ENCODE assay signal across 8 cellular contexts in genomic region chr14:75660630-75661498, GRCh38. TPM values are rescaled to one million over a fixed set of nuclear protein-coding genes. Genes with fewer than 3 reads are reported as not detected.
DNase-seq lines count a peak whose midpoint lies in the region; FAIRE-seq and TF ChIP-seq lines count a peak whose summit lies in the region.

Gene ERG28, minus strand, starts transcription at chr14:75660876. Its CDS starts 3,374 bp downstream, at chr14:75657502.
A gene with protein sequence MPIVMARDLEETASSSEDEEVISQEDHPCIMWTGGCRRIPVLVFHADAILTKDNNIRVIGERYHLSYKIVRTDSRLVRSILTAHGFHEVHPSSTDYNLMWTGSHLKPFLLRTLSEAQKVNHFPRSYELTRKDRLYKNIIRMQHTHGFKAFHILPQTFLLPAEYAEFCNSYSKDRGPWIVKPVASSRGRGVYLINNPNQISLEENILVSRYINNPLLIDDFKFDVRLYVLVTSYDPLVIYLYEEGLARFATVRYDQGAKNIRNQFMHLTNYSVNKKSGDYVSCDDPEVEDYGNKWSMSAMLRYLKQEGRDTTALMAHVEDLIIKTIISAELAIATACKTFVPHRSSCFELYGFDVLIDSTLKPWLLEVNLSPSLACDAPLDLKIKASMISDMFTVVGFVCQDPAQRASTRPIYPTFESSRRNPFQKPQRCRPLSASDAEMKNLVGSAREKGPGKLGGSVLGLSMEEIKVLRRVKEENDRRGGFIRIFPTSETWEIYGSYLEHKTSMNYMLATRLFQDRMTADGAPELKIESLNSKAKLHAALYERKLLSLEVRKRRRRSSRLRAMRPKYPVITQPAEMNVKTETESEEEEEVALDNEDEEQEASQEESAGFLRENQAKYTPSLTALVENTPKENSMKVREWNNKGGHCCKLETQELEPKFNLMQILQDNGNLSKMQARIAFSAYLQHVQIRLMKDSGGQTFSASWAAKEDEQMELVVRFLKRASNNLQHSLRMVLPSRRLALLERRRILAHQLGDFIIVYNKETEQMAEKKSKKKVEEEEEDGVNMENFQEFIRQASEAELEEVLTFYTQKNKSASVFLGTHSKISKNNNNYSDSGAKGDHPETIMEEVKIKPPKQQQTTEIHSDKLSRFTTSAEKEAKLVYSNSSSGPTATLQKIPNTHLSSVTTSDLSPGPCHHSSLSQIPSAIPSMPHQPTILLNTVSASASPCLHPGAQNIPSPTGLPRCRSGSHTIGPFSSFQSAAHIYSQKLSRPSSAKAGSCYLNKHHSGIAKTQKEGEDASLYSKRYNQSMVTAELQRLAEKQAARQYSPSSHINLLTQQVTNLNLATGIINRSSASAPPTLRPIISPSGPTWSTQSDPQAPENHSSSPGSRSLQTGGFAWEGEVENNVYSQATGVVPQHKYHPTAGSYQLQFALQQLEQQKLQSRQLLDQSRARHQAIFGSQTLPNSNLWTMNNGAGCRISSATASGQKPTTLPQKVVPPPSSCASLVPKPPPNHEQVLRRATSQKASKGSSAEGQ (N-terminal part only) (plus strand): TSS chr14:75661246. CDS start chr14:75663150, 1,904 bp downstream.

- H2BK12ac ChIP-seq in neuronal stem cell (ENCODE audit: low read length): no peak within 1 kb of the TSS

- H3K27ac ChIP-seq in neuronal stem cell (replicated peaks; ENCODE audit: low read length) (peak within 1 kb of the TSS; percentile 94), substantia nigra (ENCODE audit: low read depth, low read length, poor library complexity, severe bottlenecking) (peak within 1 kb of the TSS; percentile 90)

- H3K4ac ChIP-seq in neuronal stem cell (ENCODE audit: low read length): no peak within 1 kb of the TSS

- FAIRE-seq in frontal cortex (lab: Jason Lieb, UNC): peak; percentile 3

- CTCF ChIA-PET in activated naive CD4-positive, alpha-beta T cell treated with anti-CD3 and anti-CD28 coated beads for 36 hours (lab: Charles Lee): interaction anchor here (0.8 to 13.1 kb wide), 5 partner anchors 48 to 354 kb away, joined by 3 to 255 read pairs (median 4); partner anchors contain the start of genes BATF and FLVCR2

- no CpG with 5 or more reads among the region's 60 CpGs for WGBS in neuronal stem cell (ENCODE audit: extremely low coverage in 2 of 2, insufficient read length in 2 of 2, insufficient replicate concordance in 1 of 2), 2 donors

- H2AFZ ChIP-seq in neuronal stem cell (ENCODE audit: low read length): peak within 1 kb of the TSS; percentile 97

- H3K9me3 Mint-ChIP-seq in activated naive CD4-positive, alpha-beta T cell treated with anti-CD3 and anti-CD28 coated beads for 36 hours: no peaks in the 10 kb centered on the region

- peak within 1 kb of the TSS; percentile 66 for H3K4me2 ChIP-seq in neuronal stem cell (ENCODE audit: insufficient read depth, low read length, poor library complexity, severe bottlenecking)

- H3K79me1 ChIP-seq in neuronal stem cell (ENCODE audit: low read depth, low read length): no peaks in the 10 kb centered on the region

- intact Hi-C loops in activated naive CD4-positive, alpha-beta T cell treated with anti-CD3 and anti-CD28 coated beads for 36 hours (cut with micrococcal nuclease): loop anchor here (1.0 to 5.0 kb wide), 10 partner anchors 119 to 659 kb away; partner anchors contain the start of genes BATF, EIF2B2, GPATCH2L and NEK9

- H3K36me3 ChIP-seq in neuronal stem cell (replicated peaks in 1 of 2; ENCODE audit: control insufficient read depth in 2 of 2, insufficient read depth in 2 of 2, low read length in 2 of 2): peaks cover 8 to 62% of the 10 kb centered on the region in 2 donors

- peak within 1 kb of the TSS; percentile 100 for H3K4me3 Mint-ChIP-seq in activated naive CD4-positive, alpha-beta T cell treated with anti-CD3 and anti-CD28 coated beads for 36 hours

- peaks cover 18% of the 10 kb centered on the region for H3K4me1 Mint-ChIP-seq in activated naive CD4-positive, alpha-beta T cell treated with anti-CD3 and anti-CD28 coated beads for 36 hours (ENCODE audit: low read depth)

- H3K4me1 ChIP-seq in neuronal stem cell (ENCODE audit: control insufficient read depth in 2 of 2, insufficient read depth in 1 of 2, low read depth in 1 of 2, low read length in 2 of 2): peaks cover 2 to 13% of the 10 kb centered on the region in 2 donors

- no peak within 1 kb of the TSS for H3K14ac ChIP-seq in neuronal stem cell (ENCODE audit: low read length)

- H2AK5ac ChIP-seq in neuronal stem cell (ENCODE audit: low read depth, low read length): no peak within 1 kb of the TSS

- no peaks in the 10 kb centered on the region for H3K27me3 ChIP-seq in neuronal stem cell (ENCODE audit: control insufficient read depth in 3 of 3, insufficient read depth in 3 of 3, low read depth in 1 of 3, low read length in 3 of 3)

- peak within 1 kb of the TSS; percentile 98 for H3K27ac Mint-ChIP-seq in activated naive CD4-positive, alpha-beta T cell treated with anti-CD3 and anti-CD28 coated beads for 36 hours

- no peak within 1 kb of the TSS for H2BK15ac ChIP-seq in neuronal stem cell (ENCODE audit: low read length)

- H3K36me3 Mint-ChIP-seq in activated naive CD4-positive, alpha-beta T cell treated with anti-CD3 and anti-CD28 coated beads for 36 hours (ENCODE audit: low read depth): peaks cover 8% of the 10 kb centered on the region

- H3K27me3 Mint-ChIP-seq in activated naive CD4-positive, alpha-beta T cell treated with anti-CD3 and anti-CD28 coated beads for 36 hours (ENCODE audit: low read depth): no peaks in the 10 kb centered on the region

- no peak within 1 kb of the TSS for H2BK120ac ChIP-seq in neuronal stem cell (ENCODE audit: low read depth, low read length)

- H3K4me3 ChIP-seq in HFF-Myc (replicated peaks; ENCODE audit: low read depth, low read length): peak within 1 kb of the TSS; percentile 79
- H3K4me3 ChIP-seq in neuronal stem cell (ENCODE audit: low read length in 2 of 2): peak within 1 kb of the TSS; percentile 80 to 94

- H4K91ac ChIP-seq in neuronal stem cell (ENCODE audit: low read depth, low read length, poor library complexity): no peak within 1 kb of the TSS

- peak within 1 kb of the TSS; percentile 37 for H3K9ac ChIP-seq in neuronal stem cell (ENCODE audit: low read depth, low read length, poor library complexity)

- H4K8ac ChIP-seq in neuronal stem cell (ENCODE audit: low read depth, low read length): no peak within 1 kb of the TSS

- no peaks in the 10 kb centered on the region for H3K9me3 ChIP-seq in neuronal stem cell (replicated peaks in 1 of 2; ENCODE audit: control insufficient read depth in 2 of 2, insufficient read depth in 1 of 2, low read depth in 1 of 2, low read length in 2 of 2)

- peak within 1 kb of the TSS; percentile 57 for H3K23ac ChIP-seq in neuronal stem cell (ENCODE audit: low read depth, low read length, poor library complexity)

- DNase-seq in GM03348 (ENCODE audit: low spot score): peak; percentile 99
- DNase-seq in HFF-Myc (ENCODE audit: extremely low read depth, low read depth): peak; percentile 95
- peak; percentile 94 for DNase-seq in NAMALWA (ENCODE audit: low spot score)
- DNase-seq in SK-N-DZ (ENCODE audit: low spot score): peak; percentile 98
- DNase-seq in activated naive CD4-positive, alpha-beta T cell treated with anti-CD3 and anti-CD28 coated beads for 36 hours: peak; percentile 98
- peak; percentile 82 to 91 for DNase-seq in frontal cortex (ENCODE audit: low spot score in 2 of 2)
- peak; percentile 97 for DNase-seq in neuronal stem cell (ENCODE audit: low spot score)
- peak; percentile 87 to 99 (median 96) for DNase-seq in substantia nigra (lab: John Stamatoyannopoulos, UW)

- no peak for TF ChIP-seq CTCF in HFF-Myc (IDR thresholded peaks at IDR 0.05; ENCODE audit: low read depth, low read length, missing control alignments)

- peak within 1 kb of the TSS; percentile 90 for H2BK5ac ChIP-seq in neuronal stem cell (ENCODE audit: low read length)

- peak within 1 kb of the TSS; percentile 91 for H3K18ac ChIP-seq in neuronal stem cell (ENCODE audit: low read length)

RNA-seq across cellular contexts. Expression of gene ERG28, which starts in this region (rescaled TPM):
- 17.3 and 20.4 TPM in 2 replicates for polyA plus RNA-seq in SK-N-DZ (2014; cell fraction: cytosol; rRNA removed)
- 8.4 and 10.8 TPM in 2 replicates for polyA plus RNA-seq in SK-N-DZ (2014; cell fraction: nucleus; rRNA removed)
- 10 to 100 TPM; 25.6 to 25.7 TPM for total RNA-seq in activated naive CD4-positive, alpha-beta T cell treated with anti-CD3 and anti-CD28 coated beads for 36 hours
- total RNA-seq in frontal cortex: 7.7 TPM
- 61.0 TPM for polyA plus RNA-seq in neuronal stem cell (2013, experiment 1 of 2)
- 60.6 TPM for polyA plus RNA-seq in neuronal stem cell (2013, experiment 2 of 2)

RNA-seq across cellular contexts. Expression of the second gene that starts in this region (rescaled TPM):
- 12.8 and 20.9 TPM in 2 replicates for polyA plus RNA-seq in SK-N-DZ (2014; cell fraction: cytosol; rRNA removed)
- polyA plus RNA-seq in SK-N-DZ (2014; cell fraction: nucleus; rRNA removed): 11.0 and 12.0 TPM in 2 replicates
- 10 to 100 TPM; 23.8 to 25.1 TPM for total RNA-seq in activated naive CD4-positive, alpha-beta T cell treated with anti-CD3 and anti-CD28 coated beads for 36 hours
- 35.1 TPM for total RNA-seq in frontal cortex
- 25.2 TPM for polyA plus RNA-seq in neuronal stem cell (2013, experiment 1 of 2)
- polyA plus RNA-seq in neuronal stem cell (2013, experiment 2 of 2): 26.5 TPM

Comparison
In these comparisons a context has a peak if more than half of its experiments do, and no peak if none do; other contexts are left out.
1. Peak in every context shown above with its lines: DNase-seq, H3K4me3 ChIP-seq and H3K27ac ChIP-seq.